In the genomic region with DNA sequence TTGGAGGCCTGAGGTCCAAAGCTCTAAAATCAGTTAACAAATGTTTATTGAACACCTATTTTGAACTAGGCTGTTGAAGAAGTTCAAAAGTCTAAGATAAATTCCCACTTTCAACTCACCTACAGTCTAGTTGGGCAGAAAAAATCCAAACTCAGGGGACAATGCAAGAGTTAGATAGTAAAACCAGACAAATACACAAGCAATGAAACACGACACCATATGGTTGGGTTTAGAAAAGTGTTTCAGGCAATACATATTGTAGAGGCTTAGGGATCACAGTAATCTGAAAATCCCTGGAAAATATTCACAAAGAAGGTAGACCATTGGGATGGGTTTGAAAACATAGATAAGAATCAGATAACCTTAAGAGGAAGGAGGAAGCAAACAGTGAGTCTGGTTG, we compare ENCODE assay signal across 9 cellular contexts. TPM values are rescaled to one million over a fixed set of nuclear protein-coding genes. Genes with fewer than 3 reads are reported as not detected.
A peak's percentile ranks its signal among the peaks of the same experiment; 100 is the strongest.
DNase-seq lines count a peak whose midpoint lies in the region; ATAC-seq and TF ChIP-seq lines count a peak whose summit lies in the region.
"Had no signal": no experiment of that assay in that cellular context is flagged by ENCODE, and none has a peak within 500 bp of the region (broad histone marks: within the 10 kb centered on the region; RNA-seq: fewer than 3 reads in every experiment).

No MANE protein-coding gene starts in this region.

- H3K4me2 ChIP-seq in KMS-11, result peak overlapping the region; percentile 52

- peak overlapping the region in 2 of 8 donors; percentile 28 to 90 for H3K27ac Mint-ChIP-seq in CD8-positive, alpha-beta memory T cell
- H3K27ac Mint-ChIP-seq in nephron, result peak overlapping the region; percentile 41 to 85 (median 78)

- H3K36me3 Mint-ChIP-seq in CD8-positive, alpha-beta memory T cell, result peaks cover 0 to 5% (median 0%) of the 10 kb centered on the region in 3 donors
- no peaks in the 10 kb centered on the region for H3K36me3 Mint-ChIP-seq in nephron (ENCODE audit: low read depth)

- H3K27ac ChIP-seq in CD8-positive, alpha-beta memory T cell (ENCODE audit: low read depth, low read length), result no peak overlapping the region
- no peak overlapping the region; the same call in 1 of the 2 replicates for H3K27ac ChIP-seq in KMS-11
- H3K27ac ChIP-seq in cingulate gyrus (ENCODE audit: low read depth, low read length), result peak overlapping the region; percentile 5

- no peak for DNase-seq in CD8-positive, alpha-beta memory T cell
- DNase-seq in H4 (ENCODE audit: low spot score) (no peak), DMS153 treated with DMSO at 0.1 percent for 48 hours (lab: John Stamatoyannopoulos, UW; ENCODE audit: unreplicated experiment) (no peak), occipital lobe (lab: John Stamatoyannopoulos, UW) (no peak)
- DNase-seq: stimulated activated naive CD4-positive, alpha-beta T cell treated with Interleukin-2 at 50 U/mL for 16 hours had no signal

- peak overlapping the region; percentile 67; the same call in 1 of the 2 replicates for H3K9ac ChIP-seq in KMS-11

- no peaks in the 10 kb centered on the region for H3K9me3 Mint-ChIP-seq in CD8-positive, alpha-beta memory T cell
- H3K9me3 Mint-ChIP-seq in nephron, result no peaks in the 10 kb centered on the region

- H3K4me1 Mint-ChIP-seq in CD8-positive, alpha-beta memory T cell, result peaks cover 20 to 35% (median 29%) of the 10 kb centered on the region in 3 donors
- peaks cover 29% of the 10 kb centered on the region for H3K4me1 Mint-ChIP-seq in nephron

- no peaks in the 10 kb centered on the region for H3K9me3 ChIP-seq in CD8-positive, alpha-beta memory T cell (ENCODE audit: low read length)

- H3K4me3 Mint-ChIP-seq in CD8-positive, alpha-beta memory T cell, result peak overlapping the region; percentile 88 to 96 (median 91)
- peak overlapping the region; percentile 91 to 97 (median 96) for H3K4me3 Mint-ChIP-seq in nephron

- peak overlapping the region; percentile 90 for H2AFZ ChIP-seq in KMS-11 (ENCODE audit: low read depth)

- H3K79me2 ChIP-seq in KMS-11 (ENCODE audit: insufficient read depth, low read depth), result peaks cover 9% of the 10 kb centered on the region; the same call in 1 of the 2 replicates

- ATAC-seq in HG03139 (IDR thresholded peaks at IDR 0.05; ENCODE audit: unreplicated experiment), result no peak

- CTCF ChIA-PET in CD8-positive, alpha-beta memory T cell (lab: Charles Lee), result interaction anchor here (0.8 to 4.6 kb wide), 17 partner anchors 10 to 681 kb away, joined by 3 to 86 read pairs (median 3); no protein-coding TSS in a partner anchor

- POLR2A ChIA-PET in CD8-positive, alpha-beta memory T cell (lab: Charles Lee), result no interaction called here

- peaks cover 22 to 25% of the 10 kb centered on the region in 2 donors for H3K27me3 Mint-ChIP-seq in CD8-positive, alpha-beta memory T cell
- H3K27me3 Mint-ChIP-seq in nephron (ENCODE audit: low read depth), result peaks cover 12% of the 10 kb centered on the region

- no peaks in the 10 kb centered on the region for H3K27me3 ChIP-seq in CD8-positive, alpha-beta memory T cell (ENCODE audit: insufficient read depth, low read length, poor library complexity, severe bottlenecking)
- no peaks in the 10 kb centered on the region for H3K27me3 ChIP-seq in KMS-11 (ENCODE audit: insufficient read depth, low read depth)

- H3K4me1 ChIP-seq in CD8-positive, alpha-beta memory T cell (ENCODE audit: insufficient read depth, low read length), result peaks cover 7% of the 10 kb centered on the region
- H3K4me1 ChIP-seq in KMS-11 (ENCODE audit: low read depth, poor library complexity, severe bottlenecking), result peaks cover 29% of the 10 kb centered on the region

- no peaks in the 10 kb centered on the region for H4K20me1 ChIP-seq in KMS-11 (ENCODE audit: insufficient read depth)

- H3K36me3 ChIP-seq in CD8-positive, alpha-beta memory T cell (ENCODE audit: insufficient read depth, low read length), result no peaks in the 10 kb centered on the region
- no peaks in the 10 kb centered on the region for H3K36me3 ChIP-seq in KMS-11 (ENCODE audit: insufficient read depth)

- H3K4me3 ChIP-seq in CD8-positive, alpha-beta memory T cell (ENCODE audit: low read length), result no peak overlapping the region
- no peak overlapping the region for H3K4me3 ChIP-seq in KMS-11 (IDR thresholded peaks at IDR 0.05; ENCODE audit: insufficient read depth, low read depth, low read length)

- TF ChIP-seq CTCF in KMS-11 (conservative IDR thresholded peaks at IDR 0.05; ENCODE audit: low read depth, low read length), result no peak
- TF ChIP-seq CTCF in nephron (IDR thresholded peaks at IDR 0.05; ENCODE audit: unreplicated experiment in 3 of 3), result no peak

RNA-seq across cellular contexts. Expression of a gene that starts 1.3 kb away (rescaled TPM):
- 1 to 10 TPM; 1.8 to 2.9 TPM for total RNA-seq in CD8-positive, alpha-beta memory T cell
- polyA plus RNA-seq in CD8-positive, alpha-beta memory T cell, result not detected
- 7.5 and 8.6 TPM in 2 replicates for total RNA-seq in H4 (2014; rRNA removed; shearing (Covaris generic))
- total RNA-seq in occipital lobe, result 30.4 TPM
